ENCODE assay signal across 8 cellular contexts in genomic region chr20:41617059-41617921, GRCh38. TPM values are rescaled to one million over a fixed set of nuclear protein-coding genes. Genes with fewer than 3 reads are reported as not detected.
DNase-seq lines count a peak whose midpoint lies in the region; ATAC-seq and TF ChIP-seq lines count a peak whose summit lies in the region.

No MANE protein-coding gene starts in this region.

- DNase-seq in ELR (ENCODE audit: low read depth) = peak; percentile 66
- peak; percentile 55 for DNase-seq in GM23338 (ENCODE audit: low spot score)
- DNase-seq in NCI-H1105 (lab: John Stamatoyannopoulos, UW) = peak; percentile 36
- DNase-seq in activated CD8-positive, alpha-beta memory T cell treated with anti-CD3 and anti-CD28 coated beads for 24 hours = peak; percentile 69
- DNase-seq in epithelial cell of esophagus (ENCODE audit: low read depth) = peak; percentile 22
- DNase-seq in myocyte (ENCODE audit: low read depth) = peak; percentile 40
- peak; percentile 38 for DNase-seq in superior temporal gyrus (ENCODE audit: extremely low spot score)
- DNase-seq in mesenteric fat pad (ENCODE audit: low spot score) = no peak

- H3K4me2 ChIP-seq in GM23338 = peak overlapping the region; percentile 98

- peaks cover 53% of the 10 kb centered on the region for H3K79me2 ChIP-seq in GM23338 (replicated peaks; ENCODE audit: insufficient read depth)

- H3K9me2 ChIP-seq in GM23338 (ENCODE audit: insufficient read depth) = no peaks in the 10 kb centered on the region

- H3K4me1 Mint-ChIP-seq in GM23338 = peaks cover 53% of the 10 kb centered on the region

- peak; percentile 1; the same call in 1 of the 3 replicates for ATAC-seq in GM23338

- no peaks in the 10 kb centered on the region; the same call in 2 of the 3 replicates for H3K9me3 Mint-ChIP-seq in GM23338

- no peak overlapping the region for H2AFZ ChIP-seq in GM23338

- no peaks in the 10 kb centered on the region for H3K36me3 Mint-ChIP-seq in GM23338 (ENCODE audit: low read depth)

- TF ChIP-seq CTCF in GM23338 (conservative IDR thresholded peaks at IDR 0.05; ENCODE audit: low read depth in 2 of 2) (no peak), epithelial cell of esophagus (IDR thresholded peaks at IDR 0.05; ENCODE audit: insufficient read depth, low read depth, low read length, missing control alignments) (no peak)

- H3K4me3 Mint-ChIP-seq in GM23338 = peak overlapping the region; percentile 92

- H3K27me3 ChIP-seq in GM23338 (ENCODE audit: insufficient read depth) = no peaks in the 10 kb centered on the region

- H3F3A ChIP-seq in GM23338 (replicated peaks; ENCODE audit: low read depth) = no peaks in the 10 kb centered on the region

- H4K20me1 ChIP-seq in GM23338 (replicated peaks; ENCODE audit: insufficient read depth) = peaks cover 23% of the 10 kb centered on the region

- peak overlapping the region; percentile 89 for H3K27ac Mint-ChIP-seq in GM23338

- peak overlapping the region; percentile 78 for H3K27ac ChIP-seq in GM23338 (ENCODE audit: low read depth)

- no peaks in the 10 kb centered on the region for H3K36me3 ChIP-seq in GM23338 (ENCODE audit: insufficient read depth)

- peaks cover 7% of the 10 kb centered on the region for H3K27me3 Mint-ChIP-seq in GM23338 (ENCODE audit: insufficient read depth, low read depth, poor library complexity)

- peaks cover 51% of the 10 kb centered on the region for H3K4me1 ChIP-seq in GM23338 (ENCODE audit: insufficient read depth)

- H3K4me3 ChIP-seq in GM23338 = peak overlapping the region; percentile 93
- H3K4me3 ChIP-seq in epithelial cell of esophagus (ENCODE audit: low read length) = peak overlapping the region; percentile 67

TF ChIP-seq in GM23338, 12 proteins besides CTCF, POLR2A, EP300 and RAD21:
- no peak for TF ChIP-seq ZNF114 (CRISPR knock-in tag; IDR thresholded peaks at IDR 0.05)

RNA-seq across cellular contexts. Expression of gene CHD6, which starts 0.9 kb away (rescaled TPM):
- 41.0 and 45.9 TPM in 2 replicates for total RNA-seq in GM23338 (2014; rRNA removed; shearing (Covaris generic))
- 158 and 162 TPM in 2 replicates for polyA plus RNA-seq in GM23338 (2016; fragmentation: Nextera tagmentation; extraction: Ambion mirVana)
- total RNA-seq in myocyte (18.2 and 21.5 TPM in 2 replicates), mesenteric fat pad (47.3 TPM)
- polyA plus RNA-seq in myocyte (2012) = 8.2 TPM
